In the genomic region with DNA sequence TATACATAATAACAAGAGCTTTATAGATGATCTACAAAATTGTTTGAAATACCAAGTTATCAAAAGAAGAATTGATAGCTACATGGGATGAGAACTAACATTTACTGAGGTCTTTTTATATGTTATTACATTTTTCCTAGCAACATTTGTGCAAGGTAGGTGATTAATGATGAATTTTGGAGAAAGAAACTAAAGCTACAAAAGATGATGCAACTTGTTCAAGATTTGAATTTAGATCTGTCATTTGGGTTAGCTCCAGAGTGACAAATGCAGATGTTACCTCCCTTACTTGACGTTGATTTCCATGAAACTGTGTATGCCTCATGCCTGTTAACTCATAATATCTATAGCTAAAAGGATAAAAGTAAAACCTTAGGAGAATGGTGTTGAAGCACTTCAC, we compare ENCODE assay signal across 1 cellular context.
TF ChIP-seq lines count a peak whose summit lies in the region.

No MANE protein-coding gene starts in this region.

TF ChIP-seq in K562, 482 proteins besides CTCF, POLR2A, EP300 and RAD21 (continued from another document):
- no peak for TF ChIP-seq WHSC1 (IDR thresholded peaks at IDR 0.05; ENCODE audit: low read length)
- no peak for TF ChIP-seq BRD4 (IDR thresholded peaks at IDR 0.05)
- peak; percentile 58; the same call in 1 of the 2 replicates for TF ChIP-seq ATF4 (CRISPR knock-in tag; IDR thresholded peaks at IDR 0.05)
- no peak for TF ChIP-seq STAT6 (CRISPR knock-in tag; IDR thresholded peaks at IDR 0.05)
- no peak for TF ChIP-seq KAT7 (CRISPR knock-in tag; IDR thresholded peaks at IDR 0.05; ENCODE audit: borderline replicate concordance)
- no peak for TF ChIP-seq ARNT (IDR thresholded peaks at IDR 0.05)
- no peak for TF ChIP-seq HDAC2 (IDR thresholded peaks at IDR 0.05)
- TF ChIP-seq CHCHD3 (CRISPR knock-in tag; IDR thresholded peaks at IDR 0.05), result no peak
- TF ChIP-seq CEBPG (CRISPR knock-in tag; IDR thresholded peaks at IDR 0.05), result no peak
- TF ChIP-seq CEBPG (tag; conservative IDR thresholded peaks at IDR 0.05 in 1 of 2, IDR thresholded peaks at IDR 0.05 in 1 of 2), result peak; percentile 34 to 70; a peak in 3 of 4 replicates
- TF ChIP-seq HNRNPUL1 (IDR thresholded peaks at IDR 0.05; ENCODE audit: low read length), result no peak
